In the genomic region with DNA sequence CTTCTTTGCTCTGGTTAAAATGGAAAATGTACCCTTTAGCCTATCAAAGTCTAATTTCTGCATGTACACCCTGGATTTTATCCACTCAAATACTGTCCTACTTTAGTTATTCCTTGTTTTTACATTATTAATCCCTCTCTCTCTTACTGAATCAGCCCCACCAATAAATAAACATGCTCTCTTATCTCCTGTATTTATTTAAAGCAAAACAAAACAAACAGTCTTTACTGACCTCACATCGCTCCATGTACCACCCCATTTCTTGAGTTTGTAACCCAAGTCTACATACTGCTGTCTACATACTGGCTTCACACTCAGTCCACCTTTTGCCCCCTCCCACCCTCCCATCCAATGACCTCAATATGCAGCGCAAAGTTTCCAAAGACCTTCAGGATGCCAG, we compare ENCODE assay signal across 5 cellular contexts.
"Had no signal": no experiment of that assay in that cellular context is flagged by ENCODE, and none has a peak within 500 bp of the region (broad histone marks: within the 10 kb centered on the region; RNA-seq: fewer than 3 reads in every experiment).

No MANE protein-coding gene starts in this region.

- FAIRE-seq: HTR-8/SVneo, K562 had no signal

- H3K27ac ChIP-seq: HL-60 had no signal

- ATAC-seq: K562 had no signal

- H3K4me3 ChIP-seq: K562 had no signal

- DNase-seq: IMR-90, KBM-7 had no signal
